In genomic region chr3:112990672-112991602, GRCh38 we compare ENCODE assay signal across 1 cellular context.
TF ChIP-seq lines count a peak whose summit lies in the region.

TSS of gene GTPBP8 (plus strand) at chr3:112990984. CDS start at chr3:112991000, 16 bp downstream.

TF ChIP-seq in K562, 482 proteins besides CTCF, POLR2A, EP300 and RAD21 (continued from another document and continues in another):
- TF ChIP-seq ZNF407 (IDR thresholded peaks at IDR 0.05; ENCODE audit: low read depth) = no peak
- no peak for TF ChIP-seq SNRNP70 (optimal IDR thresholded peaks at IDR 0.05; ENCODE audit: low read depth, low read length)
- no peak for TF ChIP-seq XRCC3 (IDR thresholded peaks at IDR 0.05)
- TF ChIP-seq JUNB (CRISPR knock-in tag; conservative IDR thresholded peaks at IDR 0.05) = no peak
- TF ChIP-seq FOXK2 (conservative IDR thresholded peaks at IDR 0.05 in 1 of 2, IDR thresholded peaks at IDR 0.05 in 1 of 2; ENCODE audit: low read depth in 2 of 2) = peak; percentile 48 to 75; a peak in 2 of 4 replicates
- no peak for TF ChIP-seq ATF1 (CRISPR knock-in tag; IDR thresholded peaks at IDR 0.05)
- peak; percentile 91 for TF ChIP-seq ATF1 (tag; IDR thresholded peaks at IDR 0.05)
- peak; percentile 28; the same call in 1 of the 2 replicates for TF ChIP-seq ZBTB12 (CRISPR knock-in tag; IDR thresholded peaks at IDR 0.05)
- TF ChIP-seq FOXK1 (CRISPR knock-in tag; IDR thresholded peaks at IDR 0.05; ENCODE audit: borderline replicate concordance) = no peak
- no peak for TF ChIP-seq TCF7L2 (IDR thresholded peaks at IDR 0.05; ENCODE audit: low read depth, low read length)
- no peak for TF ChIP-seq CGGBP1 (CRISPR knock-in tag; IDR thresholded peaks at IDR 0.05)
- peak; percentile 28; the same call in 1 of the 2 replicates for TF ChIP-seq MBD2 (IDR thresholded peaks at IDR 0.05; ENCODE audit: borderline replicate concordance, low read depth)
- peak; percentile 46; the same call in 1 of the 2 replicates for TF ChIP-seq ZNF589 (CRISPR knock-in tag; IDR thresholded peaks at IDR 0.05; ENCODE audit: low read depth)
- TF ChIP-seq NCOA4 (IDR thresholded peaks at IDR 0.05; ENCODE audit: partially characterized antibody) = no peak
- no peak for TF ChIP-seq ZNF586 (CRISPR knock-in tag; conservative IDR thresholded peaks at IDR 0.05)
- no peak for TF ChIP-seq ZNF507 (tag; conservative IDR thresholded peaks at IDR 0.05)
- TF ChIP-seq PYGO2 (tag; IDR thresholded peaks at IDR 0.05) = no peak
- TF ChIP-seq ZNF184 (CRISPR knock-in tag; IDR thresholded peaks at IDR 0.05) = no peak
- peak; percentile 84 for TF ChIP-seq TBP (optimal IDR thresholded peaks at IDR 0.05; ENCODE audit: low read depth, low read length)
- TF ChIP-seq FIP1L1 (IDR thresholded peaks at IDR 0.05; ENCODE audit: low read depth, low read length, poor library complexity, severe bottlenecking) = peak; percentile 41
- no peak for TF ChIP-seq SREBF1 (IDR thresholded peaks at IDR 0.05; ENCODE audit: borderline replicate concordance, low read depth, low read length)
- no peak for TF ChIP-seq ZNF239 (CRISPR knock-in tag; IDR thresholded peaks at IDR 0.05)
- TF ChIP-seq ZNF41 (CRISPR knock-in tag; conservative IDR thresholded peaks at IDR 0.05) = no peak
- no peak for TF ChIP-seq DNMT1 (IDR thresholded peaks at IDR 0.05)
- no peak for TF ChIP-seq ZBTB8A (IDR thresholded peaks at IDR 0.05; ENCODE audit: partially characterized antibody)
- no peak for TF ChIP-seq TARDBP (IDR thresholded peaks at IDR 0.05)
- TF ChIP-seq ZBED1 (IDR thresholded peaks at IDR 0.05) = 0 out of 2 replicates have a peak, but pooled peaks have one; percentile 36
- peak; percentile 86 for TF ChIP-seq GABPA (tag; conservative IDR thresholded peaks at IDR 0.05; ENCODE audit: low read depth)
- peak; percentile 75; the same call in 1 of the 2 replicates for TF ChIP-seq CBX1 (IDR thresholded peaks at IDR 0.05; ENCODE audit: low read depth)
- TF ChIP-seq MXD1 (CRISPR knock-in tag; IDR thresholded peaks at IDR 0.05; ENCODE audit: borderline replicate concordance, poor library complexity, severe bottlenecking) = no peak
- no peak for TF ChIP-seq ZNF12 (CRISPR knock-in tag; IDR thresholded peaks at IDR 0.05)
- no peak for TF ChIP-seq PHTF2 (CRISPR knock-in tag; IDR thresholded peaks at IDR 0.05)
- no peak for TF ChIP-seq STAG1 (CRISPR knock-in tag; IDR thresholded peaks at IDR 0.05; ENCODE audit: borderline replicate concordance)
- no peak for TF ChIP-seq ZNF609 (CRISPR knock-in tag; IDR thresholded peaks at IDR 0.05; ENCODE audit: borderline replicate concordance)
- no peak for TF ChIP-seq ZFP1 (CRISPR knock-in tag; IDR thresholded peaks at IDR 0.05)
- TF ChIP-seq ZNF175 (CRISPR knock-in tag; IDR thresholded peaks at IDR 0.05; ENCODE audit: low read depth) = no peak
- TF ChIP-seq ZFPM2 (CRISPR knock-in tag; IDR thresholded peaks at IDR 0.05) = no peak
- no peak for TF ChIP-seq RFX5 (IDR thresholded peaks at IDR 0.05; ENCODE audit: low read depth, low read length)
- no peak for TF ChIP-seq MCM7 (IDR thresholded peaks at IDR 0.05)
- no peak for TF ChIP-seq RBM25 (IDR thresholded peaks at IDR 0.05; ENCODE audit: low read depth, low read length, severe bottlenecking)
- no peak for TF ChIP-seq SMAD3 (CRISPR knock-in tag; conservative IDR thresholded peaks at IDR 0.05)
- no peak for TF ChIP-seq ZNF197 (CRISPR knock-in tag; IDR thresholded peaks at IDR 0.05; ENCODE audit: low read depth)
- TF ChIP-seq KDM5B (IDR thresholded peaks at IDR 0.05; ENCODE audit: insufficient replicate concordance, low read depth, low read length) = peak; percentile 95
- TF ChIP-seq NFIX (CRISPR knock-in tag; IDR thresholded peaks at IDR 0.05; ENCODE audit: low read depth) = no peak
- TF ChIP-seq ADNP (tag; IDR thresholded peaks at IDR 0.05) = no peak
- TF ChIP-seq RFX7 (CRISPR knock-in tag; IDR thresholded peaks at IDR 0.05) = no peak
- TF ChIP-seq CLOCK (CRISPR knock-in tag; IDR thresholded peaks at IDR 0.05; ENCODE audit: borderline replicate concordance) = no peak
- no peak; the same call in 1 of the 2 replicates for TF ChIP-seq ZKSCAN1 (IDR thresholded peaks at IDR 0.05; ENCODE audit: low read depth, low read length)
- peak; percentile 30; the same call in 1 of the 2 replicates for TF ChIP-seq JUND (IDR thresholded peaks at IDR 0.05; ENCODE audit: borderline replicate concordance, low read depth, low read length)
- TF ChIP-seq JUND (tag; IDR thresholded peaks at IDR 0.05; ENCODE audit: borderline replicate concordance, low read depth, low read length) = no peak; the same call in 2 of the 3 replicates
- TF ChIP-seq ZNF780A (CRISPR knock-in tag; IDR thresholded peaks at IDR 0.05) = no peak
- no peak for TF ChIP-seq GATAD2B (IDR thresholded peaks at IDR 0.05; ENCODE audit: borderline replicate concordance)
- no peak for TF ChIP-seq CCNT2 (IDR thresholded peaks at IDR 0.05; ENCODE audit: borderline replicate concordance, extremely low read depth, insufficient read length, low read depth, low read length)
- TF ChIP-seq DACH1 (IDR thresholded peaks at IDR 0.05; ENCODE audit: partially characterized antibody) = no peak
- peak; percentile 88 for TF ChIP-seq EP400 (IDR thresholded peaks at IDR 0.05)
- no peak for TF ChIP-seq ERF (CRISPR knock-in tag; IDR thresholded peaks at IDR 0.05)
- TF ChIP-seq TBL1XR1 (IDR thresholded peaks at IDR 0.05; ENCODE audit: low read length in 2 of 2) = no peak
